In the genomic region with DNA sequence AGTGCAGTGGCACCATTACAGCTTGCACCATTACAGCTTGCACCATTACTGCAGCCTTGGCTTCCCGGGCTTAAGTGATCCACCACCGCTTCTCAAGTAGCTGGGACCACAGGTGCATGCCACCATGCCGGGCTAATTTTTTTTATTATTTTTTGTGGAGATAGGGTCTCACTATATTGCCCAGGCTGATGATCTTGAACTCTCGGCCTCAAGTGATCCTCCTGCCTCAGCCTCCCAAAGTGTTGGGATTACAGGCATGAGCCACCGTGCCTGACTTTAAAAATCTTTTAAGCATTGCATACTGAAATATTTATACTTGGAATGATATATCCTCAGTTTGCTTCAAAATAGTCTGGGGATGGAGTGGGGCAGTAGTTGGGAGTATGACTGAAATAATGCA, we compare ENCODE assay signal across 10 cellular contexts.
"Had no signal": no experiment of that assay in that cellular context is flagged by ENCODE, and none has a peak within 500 bp of the region (broad histone marks: within the 10 kb centered on the region; RNA-seq: fewer than 3 reads in every experiment).

No MANE protein-coding gene starts in this region.

- H3K4me3 Mint-ChIP-seq: GM23338, H9, HFFc6 had no signal

- H2AFZ ChIP-seq: GM23338 had no signal

- H3K4me1 Mint-ChIP-seq: GM23338 had no signal

- H3K4me3 ChIP-seq: GM23338 had no signal

- H3K9ac ChIP-seq: KMS-11 had no signal

- ATAC-seq: GM23338 had no signal

- DNase-seq: H9, HCEC 1CT, HFFc6, IMR-90, KBM-7 had no signal

- H3K4me2 ChIP-seq: GM23338, KMS-11 had no signal

- H3K27ac Mint-ChIP-seq: GM23338, HFFc6 had no signal

- FAIRE-seq: H1, H54 had no signal

- H3K27ac ChIP-seq: HL-60, KMS-11 had no signal
